In genomic region chr19:10749435-10750384, GRCh38 we compare ENCODE assay signal across 9 cellular contexts. TPM values are rescaled to one million over a fixed set of nuclear protein-coding genes. Genes with fewer than 3 reads are reported as not detected.
DNase-seq lines count a peak whose midpoint lies in the region; ATAC-seq and TF ChIP-seq lines count a peak whose summit lies in the region.
"Had no signal": no experiment of that assay in that cellular context is flagged by ENCODE, and none has a peak within 500 bp of the region (broad histone marks: within the 10 kb centered on the region; RNA-seq: fewer than 3 reads in every experiment).

No MANE protein-coding gene starts in this region.

- ATAC-seq in activated B cell treated with CpG ODN at 0.5 μM for 24 hours (ENCODE audit: low read depth) (no peak), right cardiac atrium (no peak), HG03342 (IDR thresholded peaks at IDR 0.05; ENCODE audit: unreplicated experiment) (no peak), GM18861 (IDR thresholded peaks at IDR 0.05; ENCODE audit: unreplicated experiment) (no peak)

- no peaks in the 10 kb centered on the region for H3K27me3 Mint-ChIP-seq in Calu3 (ENCODE audit: unreplicated experiment)
- no peaks in the 10 kb centered on the region for H3K27me3 Mint-ChIP-seq in activated B cell treated with CpG ODN at 0.5 μM for 24 hours

- no peaks in the 10 kb centered on the region for H3K27me3 ChIP-seq in right cardiac atrium (ENCODE audit: control insufficient read depth, insufficient read depth)

- intact Hi-C loops in Calu3 (cut with micrococcal nuclease; ENCODE audit: unreplicated experiment) (no loop called here), activated B cell treated with CpG ODN at 0.5 μM for 24 hours (cut with micrococcal nuclease) (no loop called here), right cardiac atrium (cut with DNase I) (no loop called here)

- CTCF ChIA-PET in Calu3 (lab: Charles Lee), result interaction anchor here (1.6 kb wide), 1 partner anchor 32 kb away, joined by 6 read pairs; the partner anchor contains the start of gene DNM2
- CTCF ChIA-PET in activated B cell treated with CpG ODN at 0.5 μM for 24 hours (lab: Charles Lee), result no interaction called here

- BruUV-seq in Calu3 (replicated peaks; lab: Mats Ljungman, UMichigan), result no TSS peak

- peaks cover 34% of the 10 kb centered on the region for H3K4me1 ChIP-seq in right cardiac atrium (ENCODE audit: control insufficient read depth, insufficient read depth, low read length)

- H3K4me1 Mint-ChIP-seq in Calu3 (ENCODE audit: low read depth, unreplicated experiment), result peaks cover 39% of the 10 kb centered on the region
- peaks cover 82% of the 10 kb centered on the region for H3K4me1 Mint-ChIP-seq in activated B cell treated with CpG ODN at 0.5 μM for 24 hours

- H3K9me3 Mint-ChIP-seq in Calu3 (ENCODE audit: low read depth, unreplicated experiment), result no peaks in the 10 kb centered on the region
- no peaks in the 10 kb centered on the region for H3K9me3 Mint-ChIP-seq in activated B cell treated with CpG ODN at 0.5 μM for 24 hours

- H3K27ac ChIP-seq in right cardiac atrium (ENCODE audit: low read length) (peak overlapping the region; percentile 61), skin epidermis (peak overlapping the region in 17 of 21 experiments; percentile 16 to 79 (median 67))

- DNase-seq in Calu3 (peak; percentile 47), activated B cell treated with CpG ODN at 0.5 μM for 24 hours (no peak), right cardiac atrium (peak in 1 of 3 donors; percentile 12), OCI-M1 (lab: John Stamatoyannopoulos, UW) (no peak), NCI-H1694 (lab: John Stamatoyannopoulos, UW) (no peak)
- DNase-seq: stimulated activated CD4-positive, alpha-beta T cell treated with anti-CD3 and anti-CD28 coated beads, Interleukin-12 subunit alpha, Interleukin-12 subunit beta, amount 100 ng/mL, for 4 hours had no signal

- WGBS in right cardiac atrium, result 91% methylated on average over 13 of the region's 13 CpGs

- peak overlapping the region; percentile 75 for H3K27ac Mint-ChIP-seq in Calu3 (ENCODE audit: unreplicated experiment)
- peak overlapping the region; percentile 20 for H3K27ac Mint-ChIP-seq in activated B cell treated with CpG ODN at 0.5 μM for 24 hours

- no peak for TF ChIP-seq CTCF in Calu3 (IDR thresholded peaks at IDR 0.05; ENCODE audit: unreplicated experiment)
- TF ChIP-seq CTCF in activated B cell treated with CpG ODN at 0.5 μM for 24 hours (IDR thresholded peaks at IDR 0.05), result no peak

- no peaks in the 10 kb centered on the region for H3K9me3 ChIP-seq in right cardiac atrium (ENCODE audit: control insufficient read depth, low read length)

- H3K4me3 ChIP-seq in right cardiac atrium (ENCODE audit: low read length), result no peak overlapping the region
- no peak overlapping the region for H3K4me3 ChIP-seq in skin epidermis

- POLR2A ChIA-PET in activated B cell treated with CpG ODN at 0.5 μM for 24 hours (lab: Charles Lee), result no interaction called here

- H3K36me3 Mint-ChIP-seq in Calu3 (ENCODE audit: insufficient read depth, unreplicated experiment) (peaks cover 15% of the 10 kb centered on the region), activated B cell treated with CpG ODN at 0.5 μM for 24 hours (ENCODE audit: low read depth) (peaks cover 12% of the 10 kb centered on the region)

- H3K4me3 Mint-ChIP-seq in Calu3 (ENCODE audit: low read depth, unreplicated experiment) (peak overlapping the region; percentile 46), activated B cell treated with CpG ODN at 0.5 μM for 24 hours (no peak overlapping the region)

RNA-seq across cellular contexts. Expression of gene DNM2, which starts 31.8 kb away (rescaled TPM):
- total RNA-seq in Calu3 (2022) (126 and 138 TPM in 2 replicates), activated B cell treated with CpG ODN at 0.5 μM for 24 hours (220 and 257 TPM in 2 replicates), right cardiac atrium (100 to 1,000 TPM; 176 to 202 (median 189) TPM)
- polyA plus RNA-seq in right cardiac atrium, result 129 TPM

RNA-seq across cellular contexts. Expression of gene QTRT1, which starts 48.5 kb away (rescaled TPM):
- total RNA-seq in Calu3 (2022) (44.1 and 44.9 TPM in 2 replicates), activated B cell treated with CpG ODN at 0.5 μM for 24 hours (69.4 and 74.9 TPM in 2 replicates), right cardiac atrium (10 to 100 TPM; 23.7 to 30.7 (median 26.1) TPM)
- 33.1 TPM for polyA plus RNA-seq in right cardiac atrium
